In genomic region chr4:141501395-141501794, GRCh38 we compare ENCODE assay signal across 15 cellular contexts.
"Had no signal": no experiment of that assay in that cellular context is flagged by ENCODE, and none has a peak within 500 bp of the region (broad histone marks: within the 10 kb centered on the region; RNA-seq: fewer than 3 reads in every experiment).

No MANE protein-coding gene starts in this region.

- H3K4me3 ChIP-seq: stomach had no signal

- H3K9me3 ChIP-seq: stomach had no signal

- DNase-seq: activated CD4-positive, alpha-beta memory T cell treated with anti-CD3 and anti-CD28 coated beads for 36 hours; activated CD4-positive, alpha-beta T cell treated with anti-CD3 and anti-CD28 coated beads for 36 hours; activated CD8-positive, alpha-beta memory T cell treated with anti-CD3 and anti-CD28 coated beads, Interleukin-2, amount 10 ng/mL, durations not matched to agents 7 days and 5 days; activated naive CD4-positive, alpha-beta T cell treated with anti-CD3 and anti-CD28 coated beads, Interleukin-2, amount 50 U/mL, for 16 hours; activated T-cell treated with anti-CD3 and anti-CD28 coated beads, Interleukin-2, amount 50 U/mL, for 1 hour; amniotic stem cell; central memory CD4-positive, alpha-beta T cell; effector memory CD4-positive, alpha-beta T cell; head of caudate nucleus; nucleus accumbens; right cardiac atrium; stimulated activated CD4-positive, alpha-beta T cell treated with anti-CD3 and anti-CD28 coated beads, Interleukin-1b, Interleukin-23, amount 100 ng/mL, for 48 hours; stomach; T-helper 2 cell had no signal

- H3K4me1 ChIP-seq: stomach had no signal

- ATAC-seq: activated CD4-positive, alpha-beta T cell treated with anti-CD3 and anti-CD28 coated beads for 36 hours; activated CD8-positive, alpha-beta memory T cell treated with anti-CD3 and anti-CD28 coated beads, Interleukin-2, amount 10 ng/mL, durations not matched to agents 7 days and 5 days; right cardiac atrium had no signal

- H3K36me3 ChIP-seq: stomach had no signal

- H3K27me3 ChIP-seq: stomach had no signal

- H3K27ac ChIP-seq: epithelial cell of prostate, stomach had no signal
